20 cellular contexts compared by ENCODE assay signal in the genomic region with DNA sequence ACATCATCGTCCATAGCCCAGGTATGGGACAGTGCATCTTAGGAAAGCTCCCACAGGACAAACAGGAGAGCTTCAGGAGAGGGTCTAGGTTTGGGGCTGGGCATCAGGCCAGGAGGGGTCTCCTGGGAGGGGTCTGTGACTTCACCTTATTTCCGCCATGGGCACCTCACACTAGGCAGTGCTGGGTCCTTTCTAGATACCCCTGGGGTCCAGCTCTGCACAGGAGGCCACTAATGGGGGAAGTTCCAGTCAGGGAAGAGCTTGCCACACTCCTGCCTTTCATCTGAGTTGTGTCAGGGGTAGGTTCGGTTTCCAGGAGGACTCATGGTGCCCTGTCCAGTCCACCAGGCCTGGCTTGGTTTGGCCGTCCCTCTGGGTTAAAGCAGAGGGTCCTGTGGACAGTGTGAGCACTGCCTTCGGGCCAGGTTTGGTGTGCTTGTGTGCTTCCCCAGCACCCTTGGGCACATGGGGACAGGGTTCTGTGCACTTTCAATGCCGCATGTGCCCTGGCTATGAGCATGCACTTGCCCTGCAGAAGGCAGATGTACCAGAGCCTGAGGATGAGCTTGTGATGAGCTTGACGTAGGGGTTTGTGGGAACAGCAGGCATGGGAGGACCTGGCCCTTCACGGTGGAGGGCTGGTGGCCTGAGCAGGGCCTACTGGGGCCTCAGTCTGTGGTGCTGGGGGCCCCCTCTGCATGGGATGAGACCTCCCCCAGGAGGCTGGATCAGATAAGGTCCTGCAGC.
"Had no signal": no experiment of that assay in that cellular context is flagged by ENCODE, and none has a peak within 500 bp of the region (broad histone marks: within the 10 kb centered on the region; RNA-seq: fewer than 3 reads in every experiment).

No MANE protein-coding gene starts in this region.

- H3K27me3 ChIP-seq: colonic mucosa, esophagus squamous epithelium, gastrocnemius medialis, heart right ventricle, left lung had no signal

- DNase-seq: cerebellar nuclear complex; colonic mucosa; cortex of kidney; effector memory CD4-positive, alpha-beta T cell; esophagus squamous epithelium; foreskin fibroblast; foreskin melanocyte; gastrocnemius medialis; glutamatergic neuron; head of caudate nucleus; heart right ventricle; hippocampal formation; left cardiac atrium; left ventricle myocardium superior; lower lobe of right lung; mesenchymal stem cell; mucosa of descending colon had no signal

- H3K4me3 ChIP-seq: colonic mucosa, esophagus squamous epithelium, gastrocnemius medialis, heart right ventricle, left lung, lower lobe of right lung, mucosa of descending colon had no signal

- H3K36me3 Mint-ChIP-seq: mesothelial cell of epicardium had no signal

- H3K27ac ChIP-seq: colonic mucosa, esophagus squamous epithelium, gastrocnemius medialis, heart right ventricle, left lung, lower lobe of right lung had no signal

- H3K4me1 ChIP-seq: colonic mucosa, esophagus squamous epithelium, gastrocnemius medialis, heart right ventricle, left lung, lower lobe of right lung had no signal

- H3K27me3 Mint-ChIP-seq: dendritic cell treated with granulocyte-macrophage colony-stimulating factor and Interleukin-4, amounts not matched to agents 40 ng/mL and 50 ng/mL, for 4 days had no signal

- H3K4me1 Mint-ChIP-seq: mesothelial cell of epicardium had no signal

- H3K4me3 Mint-ChIP-seq: dendritic cell treated with granulocyte-macrophage colony-stimulating factor and Interleukin-4, amounts not matched to agents 40 ng/mL and 50 ng/mL, for 4 days; mesothelial cell of epicardium had no signal

- H3K27ac Mint-ChIP-seq: dendritic cell treated with granulocyte-macrophage colony-stimulating factor and Interleukin-4, amounts not matched to agents 40 ng/mL and 50 ng/mL, for 4 days; mesothelial cell of epicardium had no signal

- H3K9me3 ChIP-seq: colonic mucosa, gastrocnemius medialis had no signal

- H3K36me3 ChIP-seq: colonic mucosa, esophagus squamous epithelium, gastrocnemius medialis, heart right ventricle, left lung, lower lobe of right lung had no signal

- ATAC-seq: gastrocnemius medialis, heart right ventricle, left cardiac atrium, left lung, left ventricle myocardium superior, mucosa of descending colon had no signal
